11 cellular contexts compared by ENCODE assay signal in the genomic region with DNA sequence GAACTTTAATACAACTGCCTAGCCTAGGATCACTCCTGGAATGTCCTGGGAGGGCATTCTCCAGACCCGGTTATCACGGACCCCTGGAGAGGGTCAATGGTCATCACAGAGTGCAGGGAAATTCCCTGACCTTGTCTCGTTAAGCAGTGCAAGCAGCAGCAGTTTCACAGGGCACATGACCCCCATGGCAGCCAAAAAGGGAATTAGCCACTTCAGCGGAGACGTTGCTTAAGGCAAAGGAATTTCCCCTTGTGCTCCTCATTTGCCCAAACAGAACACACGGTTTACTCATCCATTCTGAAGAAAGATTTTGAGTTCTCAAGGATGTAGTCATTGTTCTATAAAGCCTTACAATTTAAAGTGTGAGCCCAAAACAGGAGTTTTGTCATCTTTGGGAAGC.
DNase-seq lines count a peak whose midpoint lies in the region; ATAC-seq and TF ChIP-seq lines count a peak whose summit lies in the region.
"Had no signal": no experiment of that assay in that cellular context is flagged by ENCODE, and none has a peak within 500 bp of the region (broad histone marks: within the 10 kb centered on the region; RNA-seq: fewer than 3 reads in every experiment).

No MANE protein-coding gene starts in this region.

- H3K27ac ChIP-seq in fibroblast of lung (ENCODE audit: insufficient read depth, low read length): peak overlapping the region; percentile 40
- H3K27ac ChIP-seq: C4-2B had no signal

- H3K36me3 ChIP-seq in fibroblast of lung (ENCODE audit: control insufficient read depth, insufficient read depth, low read length) (no peaks in the 10 kb centered on the region), neuron (ENCODE audit: insufficient read depth, low read length) (no peaks in the 10 kb centered on the region)

- no peak for TF ChIP-seq CTCF in fibroblast of lung (conservative IDR thresholded peaks at IDR 0.05 in 1 of 2, IDR thresholded peaks at IDR 0.05 in 1 of 2; ENCODE audit: low read depth in 1 of 2, low read length in 2 of 2)

- H4K20me1 ChIP-seq in fibroblast of lung (ENCODE audit: control insufficient read depth, extremely low read depth, insufficient read depth, low read length): no peaks in the 10 kb centered on the region

- H2AFZ ChIP-seq in fibroblast of lung (ENCODE audit: low read length) (no peak overlapping the region), neuron (ENCODE audit: low read depth, low read length) (peak overlapping the region; percentile 3)

- peak; percentile 79 for DNase-seq in AG08395 (ENCODE audit: low spot score)
- peak; percentile 34 for DNase-seq in NOMO-1 treated with DMSO at 0.1 percent for 48 hours (lab: John Stamatoyannopoulos, UW; ENCODE audit: unreplicated experiment)
- DNase-seq in fibroblast of lung (ENCODE audit: low read depth in 2 of 2): peak; percentile 74 to 95
- DNase-seq in cerebellar nuclear complex (lab: John Stamatoyannopoulos, UW): no peak
- DNase-seq in RPMI8226: no peak
- DNase-seq: activated CD8-positive, alpha-beta T cell treated with anti-CD3 and anti-CD28 coated beads, Interleukin-2, amount 10 ng/mL, durations not matched to agents 7 days and 5 days; NCI-H1436 had no signal

- H3K27me3 ChIP-seq in fibroblast of lung (ENCODE audit: control insufficient read depth, insufficient read depth, low read length) (no peaks in the 10 kb centered on the region), neuron (ENCODE audit: insufficient read depth, low read length) (no peaks in the 10 kb centered on the region)

- no peak overlapping the region for H3K4me2 ChIP-seq in fibroblast of lung (ENCODE audit: extremely low read depth, insufficient read depth, low read length)

- H3K4me1 ChIP-seq in fibroblast of lung (ENCODE audit: control insufficient read depth, extremely low read depth, insufficient read depth, low read length) (peaks cover 14% of the 10 kb centered on the region), neuron (ENCODE audit: insufficient read depth, low read length) (peaks cover 14% of the 10 kb centered on the region)

- no peak overlapping the region for H3K4me3 ChIP-seq in fibroblast of lung (replicated peaks in 1 of 4; ENCODE audit: control extremely low read depth in 1 of 4, insufficient read depth in 1 of 4, low read depth in 3 of 4, low read length in 4 of 4)
- no peak overlapping the region for H3K4me3 ChIP-seq in neuron (ENCODE audit: low read length)

- ATAC-seq in HG02885 (IDR thresholded peaks at IDR 0.05; ENCODE audit: poor library complexity, unreplicated experiment) (no peak), GM19395 (IDR thresholded peaks at IDR 0.05; ENCODE audit: unreplicated experiment) (no peak)
- ATAC-seq: activated CD8-positive, alpha-beta T cell treated with anti-CD3 and anti-CD28 coated beads, Interleukin-2, amount 10 ng/mL, durations not matched to agents 7 days and 5 days had no signal

- H3K9ac ChIP-seq in fibroblast of lung (ENCODE audit: insufficient read depth, low read length): no peak overlapping the region

- no peaks in the 10 kb centered on the region for H3K9me3 ChIP-seq in fibroblast of lung (ENCODE audit: control insufficient read depth, insufficient read depth, low read depth, low read length)
- H3K9me3 ChIP-seq in neuron (ENCODE audit: low read length): no peaks in the 10 kb centered on the region

- H3K79me2 ChIP-seq in fibroblast of lung (ENCODE audit: control insufficient read depth, insufficient read depth, low read length): no peaks in the 10 kb centered on the region

Comparison
In these comparisons a context has a peak if more than half of its experiments do, and no peak if none do; other contexts are left out.
1. DNase-seq: peak in AG08395 (single experiment), NOMO-1 treated with DMSO at 0.1 percent for 48 hours (single experiment) and fibroblast of lung (2 of 2); none in cerebellar nuclear complex (0 of 2) and RPMI8226 (single experiment).